In the genomic region with DNA sequence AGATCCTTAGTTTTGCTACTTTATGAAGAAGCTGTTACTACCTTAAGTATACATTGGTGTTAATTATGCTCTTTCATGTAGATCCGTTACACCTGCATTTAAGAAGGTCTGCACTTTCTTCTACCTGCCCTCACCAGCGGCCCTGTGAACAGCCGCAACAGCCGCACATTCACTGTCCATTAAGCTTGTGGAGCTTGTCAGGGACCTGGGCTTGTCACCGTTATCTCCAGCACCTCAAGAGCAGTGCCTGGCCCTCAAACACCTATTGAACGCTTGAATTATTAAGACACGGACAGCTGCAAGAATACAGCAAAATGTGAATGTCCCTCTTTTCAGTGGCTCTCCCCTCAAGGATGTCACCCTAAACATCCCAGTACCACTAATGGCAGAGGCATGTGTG, we compare ENCODE assay signal across 26 cellular contexts. TPM values are rescaled to one million over a fixed set of nuclear protein-coding genes. Genes with fewer than 3 reads are reported as not detected.
DNase-seq lines count a peak whose midpoint lies in the region; TF ChIP-seq lines count a peak whose summit lies in the region.
"Had no signal": no experiment of that assay in that cellular context is flagged by ENCODE, and none has a peak within 500 bp of the region (broad histone marks: within the 10 kb centered on the region; RNA-seq: fewer than 3 reads in every experiment).

No MANE protein-coding gene starts in this region.

- TF ChIP-seq CTCF in brain (conservative IDR thresholded peaks at IDR 0.05), result no peak
- no peak for TF ChIP-seq CTCF in osteoblast (IDR thresholded peaks at IDR 0.05; ENCODE audit: extremely low read depth, low read depth, low read length)
- no peak for TF ChIP-seq CTCF in suprapubic skin (IDR thresholded peaks at IDR 0.05)

- no peak overlapping the region for H3K4me2 ChIP-seq in osteoblast (ENCODE audit: insufficient read depth, low read length)

- H3K36me3 ChIP-seq in CD8-positive, alpha-beta memory T cell (ENCODE audit: insufficient read depth, low read length), result peaks cover 19% of the 10 kb centered on the region
- peaks cover 44% of the 10 kb centered on the region for H3K36me3 ChIP-seq in osteoblast (ENCODE audit: insufficient read depth, low read length)
- H3K36me3 ChIP-seq in suprapubic skin, result peaks cover 46% of the 10 kb centered on the region

- CTCF ChIA-PET in CD8-positive, alpha-beta memory T cell (lab: Charles Lee), result interaction anchor here (0.9 to 5.7 kb wide), 18 partner anchors 9 to 191 kb away, joined by 3 to 52 read pairs (median 4); a partner anchor contains a TSS

- POLR2A ChIA-PET in CD8-positive, alpha-beta memory T cell (lab: Charles Lee), result interaction anchor here (0.5 to 5.8 kb wide), 4 partner anchors 9 to 95 kb away, joined by 3 to 51 read pairs (median 4); a partner anchor contains a TSS

- H3K4me3 ChIP-seq in CD8-positive, alpha-beta memory T cell (ENCODE audit: low read length), result no peak overlapping the region
- no peak overlapping the region for H3K4me3 ChIP-seq in osteoblast (ENCODE audit: insufficient read depth, low read length)
- no peak overlapping the region for H3K4me3 ChIP-seq in suprapubic skin
- H3K4me3 ChIP-seq: esophagus muscularis mucosa, MG63, SK-N-MC, testis had no signal

- H3K36me3 Mint-ChIP-seq in activated T-cell treated with anti-CD3 and anti-CD28 coated beads, Interleukin-2, amount 50 U/mL, for 24 hours (ENCODE audit: low read depth), result peaks cover 59% of the 10 kb centered on the region
- peaks cover 7 to 47% (median 7%) of the 10 kb centered on the region in 3 donors for H3K36me3 Mint-ChIP-seq in CD8-positive, alpha-beta memory T cell
- peaks cover 35% of the 10 kb centered on the region for H3K36me3 Mint-ChIP-seq in brain

- H3K27ac ChIP-seq in CD8-positive, alpha-beta memory T cell (ENCODE audit: low read depth, low read length), result no peak overlapping the region
- H3K27ac ChIP-seq in osteoblast (ENCODE audit: low read depth, low read length) (peak overlapping the region; percentile 100), suprapubic skin (no peak overlapping the region)
- H3K27ac ChIP-seq: SK-N-MC, testis had no signal

- peaks cover 63% of the 10 kb centered on the region for H3K4me1 Mint-ChIP-seq in activated T-cell treated with anti-CD3 and anti-CD28 coated beads, Interleukin-2, amount 50 U/mL, for 24 hours (ENCODE audit: low read depth)
- peaks cover 53 to 72% (median 54%) of the 10 kb centered on the region in 3 donors for H3K4me1 Mint-ChIP-seq in CD8-positive, alpha-beta memory T cell
- H3K4me1 Mint-ChIP-seq in brain, result peaks cover 33% of the 10 kb centered on the region

- H3K9me3 Mint-ChIP-seq in activated T-cell treated with anti-CD3 and anti-CD28 coated beads, Interleukin-2, amount 50 U/mL, for 24 hours, result no peaks in the 10 kb centered on the region
- no peaks in the 10 kb centered on the region for H3K9me3 Mint-ChIP-seq in CD8-positive, alpha-beta memory T cell
- H3K9me3 Mint-ChIP-seq in brain, result no peaks in the 10 kb centered on the region
- H3K9me3 Mint-ChIP-seq: activated CD4-positive, alpha-beta memory T cell treated with anti-CD3 and anti-CD28 coated beads for 36 hours; dendritic cell treated with granulocyte-macrophage colony-stimulating factor and Interleukin-4, amounts not matched to agents 40 ng/mL and 50 ng/mL, for 4 days; stimulated activated naive B cell treated with anti-CD40 and anti-IgM and Interleukin-4, amounts not matched to agents 10 μg/mL and 1 μg/mL and 100 μg/mL, for 72 hours had no signal

- H3K79me2 ChIP-seq in osteoblast (ENCODE audit: insufficient read depth, low read length), result peaks cover 51% of the 10 kb centered on the region

- no peaks in the 10 kb centered on the region for H3K9me3 ChIP-seq in CD8-positive, alpha-beta memory T cell (ENCODE audit: low read length)
- H3K9me3 ChIP-seq in osteoblast (ENCODE audit: low read depth, low read length), result no peaks in the 10 kb centered on the region
- no peaks in the 10 kb centered on the region for H3K9me3 ChIP-seq in suprapubic skin
- H3K9me3 ChIP-seq: esophagus muscularis mucosa, testis had no signal

- WGBS in suprapubic skin, result 93% methylated on average over 7 of the region's 7 CpGs

- peaks cover 37% of the 10 kb centered on the region for H3K4me1 ChIP-seq in CD8-positive, alpha-beta memory T cell (ENCODE audit: insufficient read depth, low read length)
- H3K4me1 ChIP-seq in osteoblast (ENCODE audit: insufficient read depth, low read length) (peaks cover 47% of the 10 kb centered on the region), suprapubic skin (peaks cover 42% of the 10 kb centered on the region)

- H3K27me3 ChIP-seq in CD8-positive, alpha-beta memory T cell (ENCODE audit: insufficient read depth, low read length, poor library complexity, severe bottlenecking), result no peaks in the 10 kb centered on the region
- no peaks in the 10 kb centered on the region for H3K27me3 ChIP-seq in osteoblast (ENCODE audit: insufficient read depth, low read length)
- H3K27me3 ChIP-seq in suprapubic skin, result no peaks in the 10 kb centered on the region
- H3K27me3 ChIP-seq: esophagus muscularis mucosa, MG63, testis had no signal

- no peaks in the 10 kb centered on the region for H3K27me3 Mint-ChIP-seq in activated T-cell treated with anti-CD3 and anti-CD28 coated beads, Interleukin-2, amount 50 U/mL, for 24 hours
- H3K27me3 Mint-ChIP-seq in CD8-positive, alpha-beta memory T cell, result no peaks in the 10 kb centered on the region
- H3K27me3 Mint-ChIP-seq in brain, result peaks cover 4% of the 10 kb centered on the region
- H3K27me3 Mint-ChIP-seq: activated CD4-positive, alpha-beta memory T cell treated with anti-CD3 and anti-CD28 coated beads for 36 hours; stimulated activated naive B cell treated with anti-CD40 and anti-IgM and Interleukin-4, amounts not matched to agents 10 μg/mL and 1 μg/mL and 100 μg/mL, for 72 hours had no signal

- H3K27ac Mint-ChIP-seq in activated T-cell treated with anti-CD3 and anti-CD28 coated beads, Interleukin-2, amount 50 U/mL, for 24 hours, result peak overlapping the region; percentile 5
- peak overlapping the region in 7 of 8 donors; percentile 13 to 99 (median 77) for H3K27ac Mint-ChIP-seq in CD8-positive, alpha-beta memory T cell
- peak overlapping the region in 3 of 5 experiments; percentile 1 to 36 (median 26) for H3K27ac Mint-ChIP-seq in brain
- H3K27ac Mint-ChIP-seq: activated CD4-positive, alpha-beta memory T cell treated with anti-CD3 and anti-CD28 coated beads for 36 hours; dendritic cell treated with granulocyte-macrophage colony-stimulating factor and Interleukin-4, amounts not matched to agents 40 ng/mL and 50 ng/mL, for 4 days; stimulated activated naive B cell treated with anti-CD40 and anti-IgM and Interleukin-4, amounts not matched to agents 10 μg/mL and 1 μg/mL and 100 μg/mL, for 72 hours had no signal

- DNase-seq in activated T-cell treated with anti-CD3 and anti-CD28 coated beads, Interleukin-2, amount 50 U/mL, for 24 hours, result no peak
- no peak for DNase-seq in activated T-cell treated with anti-CD3 and anti-CD28 coated beads for 4 hours
- DNase-seq in CD8-positive, alpha-beta memory T cell, result no peak
- peak; percentile 19 for DNase-seq in osteoblast (ENCODE audit: insufficient read length, low spot score, missing footprints)
- DNase-seq in stimulated activated CD4-positive, alpha-beta T cell treated with anti-CD3 and anti-CD28 coated beads, Interleukin-4, amount 100 ng/mL, for 4 hours, result no peak
- DNase-seq in NCI-H82 treated with DMSO at 0.1 percent for 48 hours (lab: John Stamatoyannopoulos, UW; ENCODE audit: unreplicated experiment), result no peak
- no peak for DNase-seq in suprapubic skin (ENCODE audit: low spot score in 2 of 2)
- DNase-seq: activated CD4-positive, CD25-positive, alpha-beta regulatory T cell; activated effector memory CD4-positive, alpha-beta T cell treated with Interleukin-2 at 50 U/mL for 16 hours; DMS153; foreskin fibroblast; H7; KG1; left ventricle myocardium superior; MG63; NCI-H1105 treated with DMSO at 0.1 percent for 48 hours; NCI-H187 treated with DMSO at 0.1 percent for 48 hours; NCI-H510A treated with DMSO at 0.1 percent for 48 hours; OCI-M1; stimulated activated naive B cell treated with anti-CD40 and anti-IgM and Interleukin-4, amounts not matched to agents 10 μg/mL and 1 μg/mL and 100 μg/mL, for 72 hours; testis had no signal

- no peak overlapping the region for H2AFZ ChIP-seq in osteoblast (ENCODE audit: low read length)

- peaks cover 24% of the 10 kb centered on the region for H4K20me1 ChIP-seq in osteoblast (ENCODE audit: insufficient read depth, low read length)

- H3K4me3 Mint-ChIP-seq in activated T-cell treated with anti-CD3 and anti-CD28 coated beads, Interleukin-2, amount 50 U/mL, for 24 hours, result no peak overlapping the region
- H3K4me3 Mint-ChIP-seq in CD8-positive, alpha-beta memory T cell, result peak overlapping the region in 1 of 7 donors; percentile 78
- peak overlapping the region in 2 of 5 experiments; percentile 17 to 65 for H3K4me3 Mint-ChIP-seq in brain
- H3K4me3 Mint-ChIP-seq: activated CD4-positive, alpha-beta memory T cell treated with anti-CD3 and anti-CD28 coated beads for 36 hours; dendritic cell treated with granulocyte-macrophage colony-stimulating factor and Interleukin-4, amounts not matched to agents 40 ng/mL and 50 ng/mL, for 4 days; stimulated activated naive B cell treated with anti-CD40 and anti-IgM and Interleukin-4, amounts not matched to agents 10 μg/mL and 1 μg/mL and 100 μg/mL, for 72 hours had no signal

- no peak for TF ChIP-seq EP300 in suprapubic skin (IDR thresholded peaks at IDR 0.05)

- no peak for TF ChIP-seq POLR2A in suprapubic skin (IDR thresholded peaks at IDR 0.05)

RNA-seq across cellular contexts. Expression of a gene that starts 3.0 kb away (rescaled TPM):
- total RNA-seq in CD8-positive, alpha-beta memory T cell, result 10 to 100 TPM; 27.1 to 29.1 TPM
- 30.6 TPM for polyA plus RNA-seq in CD8-positive, alpha-beta memory T cell
- polyA plus RNA-seq in brain (ENCODE audit: insufficient read depth, low read depth, low replicate concordance), result 119 TPM
- total RNA-seq in osteoblast (352 and 388 TPM in 2 replicates), suprapubic skin (10 to 100 TPM; 44.5 to 67.8 (median 56.9) TPM)

RNA-seq across cellular contexts. Expression of a gene that starts 12.6 kb away (rescaled TPM):
- 10 to 100 TPM; 62.7 to 66.8 TPM for total RNA-seq in CD8-positive, alpha-beta memory T cell
- 37.1 TPM for polyA plus RNA-seq in CD8-positive, alpha-beta memory T cell
- 29.4 TPM for polyA plus RNA-seq in brain (ENCODE audit: insufficient read depth, low read depth, low replicate concordance)
- 18.8 and 21.5 TPM in 2 replicates for total RNA-seq in osteoblast
- 10 to 100 TPM; 13.8 to 22.1 (median 17.7) TPM for total RNA-seq in suprapubic skin

RNA-seq across cellular contexts. Expression of a gene that starts 12.9 kb away (rescaled TPM):
- 10 to 100 TPM; 43.6 to 44.6 TPM for total RNA-seq in CD8-positive, alpha-beta memory T cell
- polyA plus RNA-seq in CD8-positive, alpha-beta memory T cell, result 152 TPM
- polyA plus RNA-seq in brain (ENCODE audit: insufficient read depth, low read depth, low replicate concordance), result 46.2 TPM
- 25.7 and 28.6 TPM in 2 replicates for total RNA-seq in osteoblast
- total RNA-seq in suprapubic skin, result 10 to 100 TPM; 20.6 to 29.9 (median 23.0) TPM

RNA-seq across cellular contexts. Expression of a gene that starts 23.4 kb away (rescaled TPM):
- 100 to 1,000 TPM; 626 to 630 TPM for total RNA-seq in CD8-positive, alpha-beta memory T cell
- 111 TPM for polyA plus RNA-seq in CD8-positive, alpha-beta memory T cell
- 112 TPM for polyA plus RNA-seq in brain (ENCODE audit: insufficient read depth, low read depth, low replicate concordance)
- 88.7 and 102 TPM in 2 replicates for total RNA-seq in osteoblast
- 100 to 1,000 TPM; 170 to 253 (median 186) TPM for total RNA-seq in suprapubic skin

RNA-seq across cellular contexts. Expression of a gene that starts 24.2 kb away (rescaled TPM):
- total RNA-seq in CD8-positive, alpha-beta memory T cell, result 10 to 100 TPM; 22.3 to 22.9 TPM
- 28.4 TPM for polyA plus RNA-seq in CD8-positive, alpha-beta memory T cell
- 13.7 TPM for polyA plus RNA-seq in brain (ENCODE audit: insufficient read depth, low read depth, low replicate concordance)
- total RNA-seq in osteoblast (42.0 and 45.4 TPM in 2 replicates), suprapubic skin (10 to 100 TPM; 31.5 to 78.8 (median 37.2) TPM)

Comparison
In these comparisons a context has a peak if more than half of its experiments do, and no peak if none do; other contexts are left out.
1. H3K27ac Mint-ChIP-seq: peak in every context shown above with its lines; median percentile 77 in CD8-positive, alpha-beta memory T cell; 26 in brain; 5 in activated T-cell treated with anti-CD3 and anti-CD28 coated beads, Interleukin-2, amount 50 U/mL, for 24 hours.